Comparison of ENCODE assay signal across 8 cellular contexts in genomic region chr10:45672201-45673073, GRCh38. TPM values are rescaled to one million over a fixed set of nuclear protein-coding genes. Genes with fewer than 3 reads are reported as not detected.
DNase-seq lines count a peak whose midpoint lies in the region; ATAC-seq and TF ChIP-seq lines count a peak whose summit lies in the region.

Gene ZFAND4 (minus strand): TSS chr10:45672772. CDS start chr10:45663725, 9,047 bp downstream.

- H3K9ac ChIP-seq in mesendoderm (ENCODE audit: low read length): peak within 1 kb of the TSS; percentile 92

- no peak within 1 kb of the TSS for H2BK120ac ChIP-seq in mesendoderm (ENCODE audit: low read depth, low read length)

- H2BK15ac ChIP-seq in mesendoderm (replicated peaks; ENCODE audit: low read depth): no peak within 1 kb of the TSS

- H4K8ac ChIP-seq in mesendoderm (ENCODE audit: low read depth, low read length): no peak within 1 kb of the TSS

- H3K27me3 ChIP-seq in CD8-positive, alpha-beta T cell (ENCODE audit: insufficient read depth, low read length): no peaks in the 10 kb centered on the region
- no peaks in the 10 kb centered on the region for H3K27me3 ChIP-seq in mesendoderm (ENCODE audit: insufficient read depth, low read length, poor library complexity)

- no peaks in the 10 kb centered on the region for H3K9me3 Mint-ChIP-seq in CD8-positive, alpha-beta T cell
- H3K9me3 Mint-ChIP-seq in effector memory CD8-positive, alpha-beta T cell: no peaks in the 10 kb centered on the region

- H3K4me2 ChIP-seq in mesendoderm (ENCODE audit: low read length): peak within 1 kb of the TSS; percentile 44

- H3K4me3 ChIP-seq in CD8-positive, alpha-beta T cell (ENCODE audit: low read depth, low read length): peak within 1 kb of the TSS; percentile 88
- peak within 1 kb of the TSS; percentile 82 for H3K4me3 ChIP-seq in mesendoderm (ENCODE audit: low read length)

- peaks cover 45% of the 10 kb centered on the region for H3K4me1 Mint-ChIP-seq in CD8-positive, alpha-beta T cell (ENCODE audit: low read depth)
- peaks cover 26 to 35% of the 10 kb centered on the region in 2 donors for H3K4me1 Mint-ChIP-seq in effector memory CD8-positive, alpha-beta T cell (ENCODE audit: low read depth in 2 of 2)

- no peak within 1 kb of the TSS for H3K4ac ChIP-seq in mesendoderm (ENCODE audit: low read depth, low read length)

- H3K4me3 Mint-ChIP-seq in CD8-positive, alpha-beta T cell: peak within 1 kb of the TSS; percentile 90
- peak within 1 kb of the TSS; percentile 88 to 90 for H3K4me3 Mint-ChIP-seq in effector memory CD8-positive, alpha-beta T cell

- WGBS in mesendoderm (ENCODE audit: extremely low coverage, insufficient coverage, low lambda C conversion rate): no CpG with 5 or more reads among the region's 95 CpGs

- H3K27me3 Mint-ChIP-seq in CD8-positive, alpha-beta T cell (ENCODE audit: low read depth): no peaks in the 10 kb centered on the region
- peaks cover 0 to 3% of the 10 kb centered on the region in 2 donors for H3K27me3 Mint-ChIP-seq in effector memory CD8-positive, alpha-beta T cell

- intact Hi-C loops in CD8-positive, alpha-beta T cell (cut with DNase I, micrococcal nuclease): loop anchor here (1.0 to 5.0 kb wide), 6 partner anchors 55 to 435 kb away; partner anchors contain the start of genes NCOA4 (in 1 of the 2) and WASHC2C (in 1 of the 2)

- H3K27ac Mint-ChIP-seq in CD8-positive, alpha-beta T cell: peak within 1 kb of the TSS; percentile 90
- peak within 1 kb of the TSS; percentile 85 to 92 for H3K27ac Mint-ChIP-seq in effector memory CD8-positive, alpha-beta T cell

- no peaks in the 10 kb centered on the region for H3K9me3 ChIP-seq in CD8-positive, alpha-beta T cell (ENCODE audit: low read length)

- ATAC-seq in CD8-positive, alpha-beta T cell: peak; percentile 97
- ATAC-seq in GM19438 (IDR thresholded peaks at IDR 0.05; ENCODE audit: low read depth, unreplicated experiment): peak; percentile 98
- peak; percentile 84 for ATAC-seq in HG03575 (IDR thresholded peaks at IDR 0.05; ENCODE audit: extremely low read depth, insufficient number of reproducible peaks, low FRiP score, unreplicated experiment)
- peak; percentile 94 for ATAC-seq in effector memory CD8-positive, alpha-beta T cell (replicated peaks)

- no peaks in the 10 kb centered on the region for H3K36me3 ChIP-seq in CD8-positive, alpha-beta T cell (ENCODE audit: insufficient read depth, low read length)
- no peaks in the 10 kb centered on the region for H3K36me3 ChIP-seq in mesendoderm (ENCODE audit: control insufficient read depth, insufficient read depth, low read length)

- peak; percentile 20 for TF ChIP-seq CTCF in CD8-positive, alpha-beta T cell (IDR thresholded peaks at IDR 0.05)

- peaks cover 5% of the 10 kb centered on the region for H3K4me1 ChIP-seq in CD8-positive, alpha-beta T cell (ENCODE audit: insufficient read depth, low read length)
- H3K4me1 ChIP-seq in mesendoderm (ENCODE audit: control insufficient read depth, low read depth, low read length): no peaks in the 10 kb centered on the region

- POLR2A ChIA-PET in CD8-positive, alpha-beta T cell (lab: Charles Lee): interaction anchor here (0.8 to 1.6 kb wide), 5 partner anchors 9 to 219 kb away, joined by 3 to 8 read pairs (median 4); no protein-coding TSS in a partner anchor
- POLR2A ChIA-PET in activated CD8-positive, alpha-beta memory T cell treated with anti-CD3 and anti-CD28 coated beads for 36 hours (lab: Charles Lee): no interaction called here

- H3K23ac ChIP-seq in mesendoderm (ENCODE audit: low read length): peak within 1 kb of the TSS; percentile 80

- peak within 1 kb of the TSS; percentile 89 for H3K56ac ChIP-seq in mesendoderm (ENCODE audit: low read length)

- H3K27ac ChIP-seq in CD8-positive, alpha-beta T cell (ENCODE audit: low read depth, low read length): peak within 1 kb of the TSS; percentile 69
- H3K27ac ChIP-seq in mesendoderm (ENCODE audit: low read depth, low read length): peak within 1 kb of the TSS; percentile 55

- DNase-seq in CD8-positive, alpha-beta T cell: peak; percentile 88 to 97 (median 93)
- DNase-seq in NCI-H82 treated with DMSO at 0.1 percent for 48 hours (lab: John Stamatoyannopoulos, UW; ENCODE audit: unreplicated experiment) (peak; percentile 71), mesendoderm (peak; percentile 99)
- DNase-seq in effector memory CD8-positive, alpha-beta T cell: peak; percentile 88 to 93 (median 92)
- DNase-seq in stimulated activated CD8-positive, alpha-beta memory T cell treated with anti-CD3 and anti-CD28 coated beads, Interleukin-15, amount 100 ng/mL, for 1 hour (ENCODE audit: low read depth): peak; percentile 82

- H3K36me3 Mint-ChIP-seq in CD8-positive, alpha-beta T cell: peaks cover 5% of the 10 kb centered on the region
- H3K36me3 Mint-ChIP-seq in effector memory CD8-positive, alpha-beta T cell (ENCODE audit: insufficient read depth): peaks cover 6% of the 10 kb centered on the region

- peak within 1 kb of the TSS; percentile 24 for H4K5ac ChIP-seq in mesendoderm (ENCODE audit: low read length)

- H3K79me1 ChIP-seq in mesendoderm (ENCODE audit: low read length): no peaks in the 10 kb centered on the region

- no peaks in the 10 kb centered on the region for H3K79me2 ChIP-seq in mesendoderm (ENCODE audit: control insufficient read depth, insufficient read depth, low read length)

- CTCF ChIA-PET in CD8-positive, alpha-beta T cell (lab: Charles Lee): interaction anchor here (0.7 to 1.6 kb wide), 5 partner anchors 14 to 345 kb away, joined by 3 to 6 read pairs (median 4); no protein-coding TSS in a partner anchor
- CTCF ChIA-PET in activated CD8-positive, alpha-beta memory T cell treated with anti-CD3 and anti-CD28 coated beads for 36 hours (lab: Charles Lee): interaction anchor here (0.8 to 0.9 kb wide), 2 partner anchors 9 to 208 kb away, joined by 3 to 4 read pairs; no protein-coding TSS in a partner anchor

- H3K18ac ChIP-seq in mesendoderm (ENCODE audit: low read length): peak within 1 kb of the TSS; percentile 34

- no peak within 1 kb of the TSS for H2AK5ac ChIP-seq in mesendoderm (ENCODE audit: low read length)

- peak within 1 kb of the TSS; percentile 41 for H2BK5ac ChIP-seq in mesendoderm (ENCODE audit: low read length)

RNA-seq across cellular contexts. Expression of gene ZFAND4, which starts in this region (rescaled TPM):
- 10 to 100 TPM; 34.7 to 36.6 TPM for total RNA-seq in CD8-positive, alpha-beta T cell
- 10 to 100 TPM; 10.5 to 12.3 TPM for total RNA-seq in activated CD8-positive, alpha-beta memory T cell treated with anti-CD3 and anti-CD28 coated beads for 36 hours
- polyA plus RNA-seq in mesendoderm (2013, experiment 1 of 2): 6.9 TPM
- 6.8 TPM for polyA plus RNA-seq in mesendoderm (2013, experiment 2 of 2)

Comparison
In these comparisons a context has a peak if more than half of its experiments do, and no peak if none do; other contexts are left out.
1. Peak in every context shown above with its lines: DNase-seq, ATAC-seq, H3K4me3 ChIP-seq and H3K27ac ChIP-seq.